ENCODE assay signal across 10 cellular contexts in genomic region chr17:45246338-45246737, GRCh38. TPM values are rescaled to one million over a fixed set of nuclear protein-coding genes. Genes with fewer than 3 reads are reported as not detected.
A peak's percentile ranks its signal among the peaks of the same experiment; 100 is the strongest.
DNase-seq lines count a peak whose midpoint lies in the region; ATAC-seq and TF ChIP-seq lines count a peak whose summit lies in the region.
"Had no signal": no experiment of that assay in that cellular context is flagged by ENCODE, and none has a peak within 500 bp of the region (broad histone marks: within the 10 kb centered on the region; RNA-seq: fewer than 3 reads in every experiment).

No MANE protein-coding gene starts in this region.

- H3K36me3 ChIP-seq in SJCRH30, result no peaks in the 10 kb centered on the region
- no peaks in the 10 kb centered on the region for H3K36me3 ChIP-seq in fibroblast of lung (ENCODE audit: control insufficient read depth, insufficient read depth, low read length)

- H3K4me1 ChIP-seq in SJCRH30, result no peaks in the 10 kb centered on the region
- no peaks in the 10 kb centered on the region for H3K4me1 ChIP-seq in fibroblast of lung (ENCODE audit: control insufficient read depth, extremely low read depth, insufficient read depth, low read length)

- H3K27me3 ChIP-seq in SJCRH30, result no peaks in the 10 kb centered on the region
- H3K27me3 ChIP-seq in fibroblast of lung (ENCODE audit: control insufficient read depth, insufficient read depth, low read length), result peaks cover 2% of the 10 kb centered on the region

- no peak for TF ChIP-seq CTCF in fibroblast of lung (conservative IDR thresholded peaks at IDR 0.05 in 1 of 2, IDR thresholded peaks at IDR 0.05 in 1 of 2; ENCODE audit: low read depth in 1 of 2, low read length in 2 of 2)

- peaks cover 58% of the 10 kb centered on the region for H3K4me1 Mint-ChIP-seq in activated T-cell treated with anti-CD3 and anti-CD28 coated beads, Interleukin-2, amount 50 U/mL, for 72 hours (ENCODE audit: low read depth)
- H3K4me1 Mint-ChIP-seq in stimulated activated effector memory CD8-positive, alpha-beta T cell treated with anti-CD3 and anti-CD28 coated beads, Interleukin-12 subunit alpha, Interleukin-12 subunit beta, amount 100 ng/mL, for 72 hours, result peaks cover 54% of the 10 kb centered on the region

- H3K4me3 ChIP-seq in SJCRH30 (peak overlapping the region; percentile 63), fibroblast of lung (replicated peaks in 1 of 4; ENCODE audit: control extremely low read depth in 1 of 4, insufficient read depth in 1 of 4, low read depth in 3 of 4, low read length in 4 of 4) (peak overlapping the region in 1 of 4 experiments; percentile 57)

- H3K4me3 Mint-ChIP-seq in activated T-cell treated with anti-CD3 and anti-CD28 coated beads, Interleukin-2, amount 50 U/mL, for 72 hours, result peak overlapping the region; percentile 91 to 92
- peak overlapping the region; percentile 78 for H3K4me3 Mint-ChIP-seq in stimulated activated effector memory CD8-positive, alpha-beta T cell treated with anti-CD3 and anti-CD28 coated beads, Interleukin-12 subunit alpha, Interleukin-12 subunit beta, amount 100 ng/mL, for 72 hours

- H3K27ac ChIP-seq in SJCRH30 (no peak overlapping the region), fibroblast of lung (ENCODE audit: insufficient read depth, low read length) (no peak overlapping the region)

- no peak overlapping the region for H2AFZ ChIP-seq in fibroblast of lung (ENCODE audit: low read length)

- H3K27ac Mint-ChIP-seq in activated T-cell treated with anti-CD3 and anti-CD28 coated beads, Interleukin-2, amount 50 U/mL, for 72 hours, result peak overlapping the region; percentile 63
- peak overlapping the region; percentile 92 for H3K27ac Mint-ChIP-seq in stimulated activated effector memory CD8-positive, alpha-beta T cell treated with anti-CD3 and anti-CD28 coated beads, Interleukin-12 subunit alpha, Interleukin-12 subunit beta, amount 100 ng/mL, for 72 hours

- peak overlapping the region; percentile 98 for H3K4me2 ChIP-seq in fibroblast of lung (ENCODE audit: extremely low read depth, insufficient read depth, low read length)

- H3K36me3 Mint-ChIP-seq in activated T-cell treated with anti-CD3 and anti-CD28 coated beads, Interleukin-2, amount 50 U/mL, for 72 hours (ENCODE audit: insufficient read depth in 2 of 2), result peaks cover 2 to 12% of the 10 kb centered on the region in 2 donors
- peaks cover 97% of the 10 kb centered on the region for H3K36me3 Mint-ChIP-seq in stimulated activated effector memory CD8-positive, alpha-beta T cell treated with anti-CD3 and anti-CD28 coated beads, Interleukin-12 subunit alpha, Interleukin-12 subunit beta, amount 100 ng/mL, for 72 hours

- H3K9me3 Mint-ChIP-seq in activated T-cell treated with anti-CD3 and anti-CD28 coated beads, Interleukin-2, amount 50 U/mL, for 72 hours, result no peaks in the 10 kb centered on the region
- H3K9me3 Mint-ChIP-seq in stimulated activated effector memory CD8-positive, alpha-beta T cell treated with anti-CD3 and anti-CD28 coated beads, Interleukin-12 subunit alpha, Interleukin-12 subunit beta, amount 100 ng/mL, for 72 hours, result no peaks in the 10 kb centered on the region

- H3K9ac ChIP-seq in fibroblast of lung (ENCODE audit: insufficient read depth, low read length), result no peak overlapping the region

- H3K9me3 ChIP-seq in SJCRH30 (replicated peaks) (no peaks in the 10 kb centered on the region), fibroblast of lung (ENCODE audit: control insufficient read depth, insufficient read depth, low read depth, low read length) (no peaks in the 10 kb centered on the region)

- no peak for ATAC-seq in activated T-cell treated with anti-CD3 and anti-CD28 coated beads, Interleukin-2, amount 50 U/mL, for 72 hours (replicated peaks in 1 of 2)
- ATAC-seq in stimulated activated effector memory CD8-positive, alpha-beta T cell treated with anti-CD3 and anti-CD28 coated beads, Interleukin-12 subunit alpha, Interleukin-12 subunit beta, amount 100 ng/mL, for 72 hours, result no peak
- ATAC-seq in GM18861 (IDR thresholded peaks at IDR 0.05; ENCODE audit: unreplicated experiment) (no peak), HG02623 (IDR thresholded peaks at IDR 0.05; ENCODE audit: unreplicated experiment) (no peak)

- DNase-seq in activated T-cell treated with anti-CD3 and anti-CD28 coated beads, Interleukin-2, amount 50 U/mL, for 72 hours, result no peak
- no peak for DNase-seq in activated T-cell treated with anti-CD3 and anti-CD28 coated beads, Interleukin-2, amount 50 U/mL, for 48 hours
- no peak for DNase-seq in SJCRH30
- no peak for DNase-seq in fibroblast of lung (ENCODE audit: low read depth in 2 of 2)
- DNase-seq in stimulated activated effector memory CD8-positive, alpha-beta T cell treated with anti-CD3 and anti-CD28 coated beads, Interleukin-12 subunit alpha, Interleukin-12 subunit beta, amount 100 ng/mL, for 72 hours (ENCODE audit: low spot score in 2 of 2), result no peak
- DNase-seq in AML-193 (lab: John Stamatoyannopoulos, UW), result no peak
- DNase-seq: NCI-H226 had no signal

- no peaks in the 10 kb centered on the region for H3K79me2 ChIP-seq in fibroblast of lung (ENCODE audit: control insufficient read depth, insufficient read depth, low read length)

- H4K20me1 ChIP-seq in fibroblast of lung (ENCODE audit: control insufficient read depth, extremely low read depth, insufficient read depth, low read length), result no peaks in the 10 kb centered on the region

- H3K27me3 Mint-ChIP-seq in activated T-cell treated with anti-CD3 and anti-CD28 coated beads, Interleukin-2, amount 50 U/mL, for 72 hours (ENCODE audit: low read depth), result no peaks in the 10 kb centered on the region

RNA-seq across cellular contexts. Expression of gene SPATA32, which starts 15.6 kb away (rescaled TPM):
- total RNA-seq in activated T-cell treated with anti-CD3 and anti-CD28 coated beads, Interleukin-2, amount 50 U/mL, for 72 hours, result 1 to 10 TPM; 1.4 to 1.7 TPM
- 0.08 TPM in 1 of 2 replicates, not detected in the other for total RNA-seq in SJCRH30 (2014; rRNA removed; shearing (Covaris generic))
- total RNA-seq in fibroblast of lung, result not detected in 2 replicates
- not detected in 2 replicates for polyA plus RNA-seq in fibroblast of lung
- polyA plus RNA-seq in fibroblast of lung (2012), result not detected in 2 replicates
- not detected in 2 replicates for polyA minus RNA-seq in fibroblast of lung (ENCODE audit: low replicate concordance)
- polyA plus RNA-seq: BJ had no signal

RNA-seq across cellular contexts. Expression of gene FMNL1, which starts 24.7 kb away (rescaled TPM):
- total RNA-seq in activated T-cell treated with anti-CD3 and anti-CD28 coated beads, Interleukin-2, amount 50 U/mL, for 72 hours, result 100 to 1,000 TPM; 559 to 689 TPM
- 0.91 and 1.1 TPM in 2 replicates for total RNA-seq in SJCRH30 (2014; rRNA removed; shearing (Covaris generic))
- total RNA-seq in fibroblast of lung, result 2.8 and 3.1 TPM in 2 replicates
- polyA plus RNA-seq in fibroblast of lung, result 1.1 and 1.9 TPM in 2 replicates
- 2.6 and 6.2 TPM in 2 replicates for polyA plus RNA-seq in fibroblast of lung (2012)
- 11.4 and 13.4 TPM in 2 replicates for polyA minus RNA-seq in fibroblast of lung (ENCODE audit: low replicate concordance)

Comparison
In these comparisons a context has a peak if more than half of its experiments do, and no peak if none do; other contexts are left out.
1. RNA of gene FMNL1, which starts 24.7 kb away (total RNA-seq): 559 to 689 TPM in activated T-cell treated with anti-CD3 and anti-CD28 coated beads, Interleukin-2, amount 50 U/mL, for 72 hours; 2.8 to 3.1 TPM in fibroblast of lung and 0.91 to 1.1 TPM in SJCRH30; every median in the first group is over 100 times any median in the second.